17 cellular contexts compared by ENCODE assay signal in genomic region chr16:76441886-76442285, GRCh38.
A peak's percentile ranks its signal among the peaks of the same experiment; 100 is the strongest.
DNase-seq lines count a peak whose midpoint lies in the region; ATAC-seq lines count a peak whose summit lies in the region.
"Had no signal": no experiment of that assay in that cellular context is flagged by ENCODE, and none has a peak within 500 bp of the region (broad histone marks: within the 10 kb centered on the region; RNA-seq: fewer than 3 reads in every experiment).

No MANE protein-coding gene starts in this region.

- no peaks in the 10 kb centered on the region for H3K4me1 Mint-ChIP-seq in activated CD4-positive, alpha-beta T cell treated with anti-CD3 and anti-CD28 coated beads, Interleukin-2, amount 10 ng/mL, durations not matched to agents 7 days and 5 days
- H3K4me1 Mint-ChIP-seq: CD14-positive monocyte had no signal

- no peaks in the 10 kb centered on the region for H3K27me3 ChIP-seq in H7 (ENCODE audit: control insufficient read depth, insufficient read depth, low read length)

- H3K27ac ChIP-seq in cingulate gyrus (ENCODE audit: low read depth, low read length): peak overlapping the region; percentile 4
- H3K27ac ChIP-seq: 22Rv1 had no signal

- H3K27me3 Mint-ChIP-seq in activated CD4-positive, alpha-beta T cell treated with anti-CD3 and anti-CD28 coated beads, Interleukin-2, amount 10 ng/mL, durations not matched to agents 7 days and 5 days: no peaks in the 10 kb centered on the region

- no peak overlapping the region for H3K4me3 Mint-ChIP-seq in activated CD4-positive, alpha-beta T cell treated with anti-CD3 and anti-CD28 coated beads, Interleukin-2, amount 10 ng/mL, durations not matched to agents 7 days and 5 days
- H3K4me3 Mint-ChIP-seq: CD14-positive monocyte; CD8-positive, alpha-beta T cell had no signal

- H3K4me3 ChIP-seq in H7 (ENCODE audit: insufficient read depth, low read depth, low read length): no peak overlapping the region
- H3K4me3 ChIP-seq: GM12878 had no signal

- H3K36me3 ChIP-seq in H7 (replicated peaks; ENCODE audit: control insufficient read depth, insufficient read depth, low read length): no peaks in the 10 kb centered on the region

- H3K9me3 Mint-ChIP-seq in activated CD4-positive, alpha-beta T cell treated with anti-CD3 and anti-CD28 coated beads, Interleukin-2, amount 10 ng/mL, durations not matched to agents 7 days and 5 days: no peaks in the 10 kb centered on the region

- DNase-seq in NCI-H2227 (lab: John Stamatoyannopoulos, UW; ENCODE audit: unreplicated experiment) (peak; percentile 53), NCI-H2227 treated with DMSO at 0.1 percent for 48 hours (lab: John Stamatoyannopoulos, UW) (no peak), NCI-H524 treated with DMSO at 0.1 percent for 48 hours (lab: John Stamatoyannopoulos, UW) (peak; percentile 66), NCI-H2171 (lab: John Stamatoyannopoulos, UW) (no peak), H7 (no peak)
- no peak for DNase-seq in activated CD4-positive, alpha-beta T cell treated with anti-CD3 and anti-CD28 coated beads, Interleukin-2, amount 10 ng/mL, durations not matched to agents 7 days and 5 days
- DNase-seq: Caco-2; CD8-positive, alpha-beta T cell; DMS 273 treated with DMSO at 0.1 percent for 48 hours; DMS79 had no signal

- POLR2A ChIA-PET in activated CD4-positive, alpha-beta T cell treated with anti-CD3 and anti-CD28 coated beads, Interleukin-2, amount 10 ng/mL, durations not matched to agents 7 days and 5 days (lab: Charles Lee): no interaction called here

- no peak overlapping the region for H3K27ac Mint-ChIP-seq in activated CD4-positive, alpha-beta T cell treated with anti-CD3 and anti-CD28 coated beads, Interleukin-2, amount 10 ng/mL, durations not matched to agents 7 days and 5 days
- H3K27ac Mint-ChIP-seq: CD14-positive monocyte; CD8-positive, alpha-beta T cell had no signal

- no peak for ATAC-seq in HG03521 (IDR thresholded peaks at IDR 0.05; ENCODE audit: unreplicated experiment)
- ATAC-seq: CD8-positive, alpha-beta T cell; GM12878; HCT116; HepG2 had no signal

- H3K36me3 Mint-ChIP-seq in activated CD4-positive, alpha-beta T cell treated with anti-CD3 and anti-CD28 coated beads, Interleukin-2, amount 10 ng/mL, durations not matched to agents 7 days and 5 days (ENCODE audit: low read depth): no peaks in the 10 kb centered on the region
- H3K36me3 Mint-ChIP-seq: CD14-positive monocyte; CD8-positive, alpha-beta T cell had no signal

- CTCF ChIA-PET in activated CD4-positive, alpha-beta T cell treated with anti-CD3 and anti-CD28 coated beads, Interleukin-2, amount 10 ng/mL, durations not matched to agents 7 days and 5 days (lab: Charles Lee): no interaction called here

Comparison
In these comparisons a context has a peak if more than half of its experiments do, and no peak if none do; other contexts are left out.
1. DNase-seq: peak in NCI-H2227 (single experiment) and NCI-H524 treated with DMSO at 0.1 percent for 48 hours (single experiment); none in NCI-H2227 treated with DMSO at 0.1 percent for 48 hours (single experiment), activated CD4-positive, alpha-beta T cell treated with anti-CD3 and anti-CD28 coated beads, Interleukin-2, amount 10 ng/mL, durations not matched to agents 7 days and 5 days (single experiment), NCI-H2171 (single experiment) and H7 (single experiment).